ENCODE assay signal across 7 cellular contexts in the genomic region with DNA sequence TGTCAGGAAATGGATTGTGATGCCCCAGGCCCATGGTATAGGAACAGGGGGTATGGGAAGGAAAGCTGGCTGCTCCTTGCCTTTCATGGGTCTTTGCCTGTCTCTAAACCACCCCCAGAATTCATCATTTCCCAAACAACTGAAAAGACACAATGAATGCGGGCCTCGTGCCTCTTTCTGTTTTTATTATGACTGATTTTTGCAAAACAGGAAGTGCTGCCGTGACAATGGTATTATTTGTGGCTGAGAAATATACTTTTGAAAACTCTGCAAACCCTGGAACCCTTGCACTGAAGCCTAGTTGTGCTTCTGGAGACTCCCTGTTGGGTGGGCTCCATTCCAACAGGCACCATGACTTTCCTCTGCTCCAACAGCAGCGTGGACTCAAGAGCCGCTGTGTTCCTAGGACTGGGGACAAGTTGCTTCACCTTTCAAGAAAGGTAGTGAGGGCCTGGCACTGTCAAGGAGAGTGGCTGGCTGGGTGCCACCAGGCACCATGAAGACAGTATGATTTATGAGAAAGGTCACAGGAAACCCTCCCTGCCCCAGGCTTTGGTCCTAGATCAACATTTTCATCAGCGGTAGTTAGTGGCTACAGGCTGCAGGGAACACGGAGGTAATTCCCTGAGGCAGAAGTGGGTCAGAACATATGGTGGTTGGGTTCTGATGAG. TPM values are rescaled to one million over a fixed set of nuclear protein-coding genes. Genes with fewer than 3 reads are reported as not detected.
DNase-seq lines count a peak whose midpoint lies in the region; ATAC-seq, FAIRE-seq and TF ChIP-seq lines count a peak whose summit lies in the region.

No MANE protein-coding gene starts in this region.

- no peak for TF ChIP-seq POLR2A in endothelial cell of umbilical vein (IDR thresholded peaks at IDR 0.05; ENCODE audit: low read depth, low read length)

- no peaks in the 10 kb centered on the region for H3K36me3 Mint-ChIP-seq in activated CD4-positive, alpha-beta memory T cell treated with anti-CD3 and anti-CD28 coated beads for 36 hours

- peak; percentile 99 for FAIRE-seq in endothelial cell of umbilical vein (lab: Jason Lieb, UNC)

- H2AFZ ChIP-seq in endothelial cell of umbilical vein (ENCODE audit: low read depth, low read length) = peak overlapping the region; percentile 29

- no peak for TF ChIP-seq CTCF in endothelial cell of umbilical vein (IDR thresholded peaks at IDR 0.05; ENCODE audit: extremely low read depth in 1 of 2, insufficient read depth in 1 of 2, low read depth in 1 of 2, low read length in 2 of 2)
- no peak for TF ChIP-seq CTCF in foreskin keratinocyte (conservative IDR thresholded peaks at IDR 0.05)

- H3K4me2 ChIP-seq in endothelial cell of umbilical vein (ENCODE audit: insufficient read depth, low read length) = peak overlapping the region; percentile 72

- H3K9me3 ChIP-seq in endothelial cell of umbilical vein (replicated peaks; ENCODE audit: control insufficient read depth, insufficient read depth, low read length) = no peaks in the 10 kb centered on the region
- no peaks in the 10 kb centered on the region for H3K9me3 ChIP-seq in SJCRH30 (replicated peaks)

- CTCF ChIA-PET in activated CD4-positive, alpha-beta memory T cell treated with anti-CD3 and anti-CD28 coated beads for 36 hours (lab: Charles Lee) = no interaction called here
- CTCF ChIA-PET in endothelial cell of umbilical vein (lab: Charles Lee) = interaction anchor here (2.4 kb wide), 1 partner anchor 64 kb away, joined by 10 read pairs; no protein-coding TSS in a partner anchor

- POLR2A ChIA-PET in activated CD4-positive, alpha-beta memory T cell treated with anti-CD3 and anti-CD28 coated beads for 36 hours (lab: Charles Lee) = no interaction called here
- POLR2A ChIA-PET in endothelial cell of umbilical vein (lab: Charles Lee) = no interaction called here

- H3K4me1 Mint-ChIP-seq in activated CD4-positive, alpha-beta memory T cell treated with anti-CD3 and anti-CD28 coated beads for 36 hours (ENCODE audit: low read depth) = peaks cover 54% of the 10 kb centered on the region
- peaks cover 59% of the 10 kb centered on the region for H3K4me1 Mint-ChIP-seq in stimulated activated naive CD8-positive, alpha-beta T cell treated with anti-CD3 and anti-CD28 coated beads, Interleukin-15, amount 100 ng/mL, for 72 hours

- peak overlapping the region; percentile 42 for H3K4me3 Mint-ChIP-seq in activated CD4-positive, alpha-beta memory T cell treated with anti-CD3 and anti-CD28 coated beads for 36 hours
- peak overlapping the region; percentile 69 to 75 for H3K4me3 Mint-ChIP-seq in stimulated activated naive CD8-positive, alpha-beta T cell treated with anti-CD3 and anti-CD28 coated beads, Interleukin-15, amount 100 ng/mL, for 72 hours

- DNase-seq in KG1 (lab: John Stamatoyannopoulos, UW) (peak; percentile 49), endothelial cell of umbilical vein (ENCODE audit: low read depth, low spot score) (peak; percentile 98), foreskin keratinocyte (no peak), SJCRH30 (no peak), NCI-H1694 (lab: John Stamatoyannopoulos, UW) (no peak)
- DNase-seq in activated CD4-positive, alpha-beta memory T cell treated with anti-CD3 and anti-CD28 coated beads for 36 hours = peak; percentile 65
- peak; percentile 46 to 56 for DNase-seq in stimulated activated naive CD8-positive, alpha-beta T cell treated with anti-CD3 and anti-CD28 coated beads, Interleukin-15, amount 100 ng/mL, for 72 hours

- peak overlapping the region; percentile 95 for H3K27ac Mint-ChIP-seq in activated CD4-positive, alpha-beta memory T cell treated with anti-CD3 and anti-CD28 coated beads for 36 hours
- H3K27ac Mint-ChIP-seq in stimulated activated naive CD8-positive, alpha-beta T cell treated with anti-CD3 and anti-CD28 coated beads, Interleukin-15, amount 100 ng/mL, for 72 hours = peak overlapping the region; percentile 96 to 98

- no peaks in the 10 kb centered on the region for H3K9me1 ChIP-seq in endothelial cell of umbilical vein (replicated peaks; ENCODE audit: control insufficient read depth, extremely low read depth, insufficient read depth, low read length)

- H3K36me3 ChIP-seq in endothelial cell of umbilical vein (ENCODE audit: control insufficient read depth in 2 of 2, extremely low read depth in 1 of 2, insufficient read depth in 2 of 2, low read length in 2 of 2) (no peaks in the 10 kb centered on the region), SJCRH30 (no peaks in the 10 kb centered on the region)

- BruUV-seq in endothelial cell of umbilical vein (replicated peaks; lab: Mats Ljungman, UMichigan) = no TSS peak

- ATAC-seq in stimulated activated naive CD8-positive, alpha-beta T cell treated with anti-CD3 and anti-CD28 coated beads, Interleukin-15, amount 100 ng/mL, for 72 hours = peak; percentile 51
- ATAC-seq in foreskin keratinocyte = no peak

- H3K27ac ChIP-seq in endothelial cell of umbilical vein (ENCODE audit: insufficient read depth, low read depth, low read length) = peak overlapping the region; percentile 95
- H3K27ac ChIP-seq in foreskin keratinocyte = no peak overlapping the region
- no peak overlapping the region for H3K27ac ChIP-seq in SJCRH30

- H3K4me3 ChIP-seq in endothelial cell of umbilical vein (replicated peaks in 1 of 3; ENCODE audit: insufficient read depth in 1 of 3, low read depth in 1 of 3, low read length in 3 of 3) (peak overlapping the region in 1 of 3 experiments; percentile 12), SJCRH30 (no peak overlapping the region)

- no peaks in the 10 kb centered on the region for H4K20me1 ChIP-seq in endothelial cell of umbilical vein (replicated peaks; ENCODE audit: control insufficient read depth, extremely low read depth, insufficient read depth, low read length)

- peak overlapping the region; percentile 71 for H3K9ac ChIP-seq in endothelial cell of umbilical vein (replicated peaks; ENCODE audit: extremely low read depth, insufficient read depth, low read length)

- H3K79me2 ChIP-seq in endothelial cell of umbilical vein (ENCODE audit: control insufficient read depth, insufficient read depth, low read length) = no peaks in the 10 kb centered on the region

- H3K27me3 ChIP-seq in endothelial cell of umbilical vein (ENCODE audit: control insufficient read depth in 2 of 2, insufficient read depth in 2 of 2, low read length in 2 of 2) (no peaks in the 10 kb centered on the region), foreskin keratinocyte (no peaks in the 10 kb centered on the region), SJCRH30 (no peaks in the 10 kb centered on the region)

- H3K27me3 Mint-ChIP-seq in activated CD4-positive, alpha-beta memory T cell treated with anti-CD3 and anti-CD28 coated beads for 36 hours = no peaks in the 10 kb centered on the region
- H3K27me3 Mint-ChIP-seq in stimulated activated naive CD8-positive, alpha-beta T cell treated with anti-CD3 and anti-CD28 coated beads, Interleukin-15, amount 100 ng/mL, for 72 hours = no peaks in the 10 kb centered on the region

- peaks cover 35% of the 10 kb centered on the region for H3K4me1 ChIP-seq in endothelial cell of umbilical vein (ENCODE audit: control insufficient read depth, extremely low read depth, insufficient read depth, low read length)
- H3K4me1 ChIP-seq in foreskin keratinocyte = no peaks in the 10 kb centered on the region
- H3K4me1 ChIP-seq in SJCRH30 = peaks cover 6% of the 10 kb centered on the region; the same call in 1 of the 2 replicates

- intact Hi-C loops in activated CD4-positive, alpha-beta memory T cell treated with anti-CD3 and anti-CD28 coated beads for 36 hours (cut with micrococcal nuclease) = no loop called here
- intact Hi-C loops in endothelial cell of umbilical vein (cut with micrococcal nuclease) = no loop called here

- dilution Hi-C loops in endothelial cell of umbilical vein (cut with MboI; ENCODE audit: extremely low pct_ligation_motif_present, low sequenced_read_pairs) = no loop called here

- no peaks in the 10 kb centered on the region for H3K9me3 Mint-ChIP-seq in activated CD4-positive, alpha-beta memory T cell treated with anti-CD3 and anti-CD28 coated beads for 36 hours
- H3K9me3 Mint-ChIP-seq in stimulated activated naive CD8-positive, alpha-beta T cell treated with anti-CD3 and anti-CD28 coated beads, Interleukin-15, amount 100 ng/mL, for 72 hours = no peaks in the 10 kb centered on the region

TF ChIP-seq in endothelial cell of umbilical vein, 7 proteins besides CTCF, POLR2A, EP300 and RAD21 (continues in another document):
- TF ChIP-seq GATA2 (IDR thresholded peaks at IDR 0.05; ENCODE audit: insufficient read depth, insufficient read length, low read depth, low read length) (no peak), POLR2AphosphoS5 (IDR thresholded peaks at IDR 0.05; ENCODE audit: insufficient read depth, low read depth, low read length) (peak; percentile 76), JUN (IDR thresholded peaks at IDR 0.05; ENCODE audit: borderline replicate concordance, insufficient read depth, insufficient read length, low read depth) (peak; percentile 57)

RNA-seq across cellular contexts. Expression of gene DGLUCY, which starts 4.8 kb away (rescaled TPM):
- total RNA-seq in activated CD4-positive, alpha-beta memory T cell treated with anti-CD3 and anti-CD28 coated beads for 36 hours = 10 to 100 TPM; 54.3 to 58.1 TPM
- total RNA-seq in endothelial cell of umbilical vein (52.4 and 65.6 TPM in 2 replicates), foreskin keratinocyte (29.8 and 33.2 TPM in 2 replicates)
- polyA plus RNA-seq in endothelial cell of umbilical vein (40.0 and 40.9 TPM in 2 replicates), foreskin keratinocyte (18.2 and 18.8 TPM in 2 replicates)
- 31.5 and 40.3 TPM in 2 replicates for polyA plus RNA-seq in endothelial cell of umbilical vein (2011; cell fraction: cytosol; rRNA removed)
- polyA plus RNA-seq in endothelial cell of umbilical vein (2011; cell fraction: nucleus; rRNA removed) = 137 and 150 TPM in 2 replicates
- polyA plus RNA-seq in endothelial cell of umbilical vein (2012) = 44.5 and 47.3 TPM in 2 replicates
- 86.1 and 98.5 TPM in 2 replicates for polyA minus RNA-seq in endothelial cell of umbilical vein
- 1.5 TPM for polyA minus RNA-seq in endothelial cell of umbilical vein (2011; cell fraction: cytosol; rRNA and poly(A)+ RNA removed)
- 79.7 and 109 TPM in 2 replicates for polyA minus RNA-seq in endothelial cell of umbilical vein (2011; cell fraction: nucleus; rRNA and poly(A)+ RNA removed)
- 26.4 and 28.1 TPM in 2 replicates for total RNA-seq in SJCRH30 (2014; rRNA removed; shearing (Covaris generic))

RNA-seq across cellular contexts. Expression of gene RPS6KA5, which starts 48.6 kb away (rescaled TPM):
- 10 to 100 TPM; 18.8 to 19.3 TPM for total RNA-seq in activated CD4-positive, alpha-beta memory T cell treated with anti-CD3 and anti-CD28 coated beads for 36 hours
- 5.4 and 8.8 TPM in 2 replicates for total RNA-seq in endothelial cell of umbilical vein
- 2.6 and 2.9 TPM in 2 replicates for polyA plus RNA-seq in endothelial cell of umbilical vein
- 3.0 and 3.3 TPM in 2 replicates for polyA plus RNA-seq in endothelial cell of umbilical vein (2011; cell fraction: cytosol; rRNA removed)
- polyA plus RNA-seq in endothelial cell of umbilical vein (2011; cell fraction: nucleus; rRNA removed) = 7.9 and 8.5 TPM in 2 replicates
- 3.6 and 4.2 TPM in 2 replicates for polyA plus RNA-seq in endothelial cell of umbilical vein (2012)
- polyA minus RNA-seq in endothelial cell of umbilical vein = 6.9 TPM in 2 replicates
- polyA minus RNA-seq in endothelial cell of umbilical vein (2011; cell fraction: cytosol; rRNA and poly(A)+ RNA removed) = 7.1 TPM
- polyA minus RNA-seq in endothelial cell of umbilical vein (2011; cell fraction: nucleus; rRNA and poly(A)+ RNA removed) = 12.5 and 15.5 TPM in 2 replicates
- 2.4 and 3.1 TPM in 2 replicates for total RNA-seq in foreskin keratinocyte
- 0.36 and 0.60 TPM in 2 replicates for polyA plus RNA-seq in foreskin keratinocyte
- 9.7 and 11.0 TPM in 2 replicates for total RNA-seq in SJCRH30 (2014; rRNA removed; shearing (Covaris generic))

Comparison
In these comparisons a context has a peak if more than half of its experiments do, and no peak if none do; other contexts are left out.
1. DNase-seq: peak in KG1 (single experiment), activated CD4-positive, alpha-beta memory T cell treated with anti-CD3 and anti-CD28 coated beads for 36 hours (single experiment), endothelial cell of umbilical vein (single experiment) and stimulated activated naive CD8-positive, alpha-beta T cell treated with anti-CD3 and anti-CD28 coated beads, Interleukin-15, amount 100 ng/mL, for 72 hours (2 of 2); none in foreskin keratinocyte (0 of 2), SJCRH30 (0 of 2) and NCI-H1694 (single experiment).